In genomic region chr2:32895424-32895823, GRCh38 we compare ENCODE assay signal across 17 cellular contexts. TPM values are rescaled to one million over a fixed set of nuclear protein-coding genes. Genes with fewer than 3 reads are reported as not detected.
DNase-seq lines count a peak whose midpoint lies in the region; ATAC-seq, FAIRE-seq and TF ChIP-seq lines count a peak whose summit lies in the region.
"Had no signal": no experiment of that assay in that cellular context is flagged by ENCODE, and none has a peak within 500 bp of the region (broad histone marks: within the 10 kb centered on the region; RNA-seq: fewer than 3 reads in every experiment).

No MANE protein-coding gene starts in this region.

- no peaks in the 10 kb centered on the region; the same call in 1 of the 2 replicates for H3K9me2 ChIP-seq in GM23248 (ENCODE audit: insufficient read depth)

- FAIRE-seq in K562 (lab: Jason Lieb, UNC), result no peak
- FAIRE-seq: A204.1, G401.6, GM12891, H54 had no signal

- ATAC-seq in K562 (no peak), GM21737 (IDR thresholded peaks at IDR 0.05; ENCODE audit: unreplicated experiment) (no peak)
- ATAC-seq: HCT116 had no signal

- TF ChIP-seq EP300 in K562 (IDR thresholded peaks at IDR 0.05; ENCODE audit: low read length), result no peak

- H3K4me1 ChIP-seq in GM23248 (ENCODE audit: insufficient read depth), result no peaks in the 10 kb centered on the region
- H3K4me1 ChIP-seq in K562 (replicated peaks in 1 of 2; ENCODE audit: control insufficient read depth in 2 of 2, insufficient read depth in 2 of 2, low read length in 2 of 2), result peaks cover 3 to 18% of the 10 kb centered on the region in 2 experiments; a peak in 3 of 5 replicates

- H3K4me2 ChIP-seq in GM23248 (ENCODE audit: unreplicated experiment) (no peak overlapping the region), K562 (ENCODE audit: insufficient read depth, low read length) (no peak overlapping the region)

- DNase-seq in AG10803 (ENCODE audit: low read depth), result peak; percentile 22
- DNase-seq in GM23248, result peak; percentile 2
- no peak for DNase-seq in K562 (ENCODE audit: extremely low read depth in 1 of 4, low spot score in 3 of 4)
- no peak for DNase-seq in nephron progenitor cell
- DNase-seq in coronary artery (ENCODE audit: low spot score), result no peak
- no peak for DNase-seq in NCI-H1930 (lab: John Stamatoyannopoulos, UW)
- DNase-seq: DMS 273 treated with DMSO at 0.1 percent for 48 hours, EL, IMR-90, KG1 had no signal

- H3K4me3 Mint-ChIP-seq in nephron progenitor cell, result no peak overlapping the region
- H3K4me3 Mint-ChIP-seq: CD14-positive monocyte had no signal

- H3K9me3 ChIP-seq in GM23248 (ENCODE audit: low read depth) (no peaks in the 10 kb centered on the region), K562 (replicated peaks; ENCODE audit: control insufficient read depth, insufficient read depth, low read depth, low read length) (no peaks in the 10 kb centered on the region)

- H3K36me3 ChIP-seq in GM23248 (ENCODE audit: low read depth), result no peaks in the 10 kb centered on the region
- H3K36me3 ChIP-seq in K562 (ENCODE audit: control insufficient read depth, insufficient read depth, low read length), result no peaks in the 10 kb centered on the region

- H3K79me2 ChIP-seq in GM23248 (ENCODE audit: insufficient read depth) (no peaks in the 10 kb centered on the region), K562 (ENCODE audit: control insufficient read depth, insufficient read depth, low read length) (no peaks in the 10 kb centered on the region)

- H3F3A ChIP-seq in GM23248 (ENCODE audit: insufficient read depth), result no peaks in the 10 kb centered on the region

- H3K27ac ChIP-seq in GM23248, result no peak overlapping the region
- H3K27ac ChIP-seq in K562 (ENCODE audit: extremely low read depth, low read depth, low read length), result no peak overlapping the region
- no peak overlapping the region for H3K27ac ChIP-seq in coronary artery

- H4K20me1 ChIP-seq in GM23248 (ENCODE audit: insufficient read depth) (no peaks in the 10 kb centered on the region), K562 (replicated peaks; ENCODE audit: control insufficient read depth, insufficient read depth, low read length) (no peaks in the 10 kb centered on the region)

- no peaks in the 10 kb centered on the region for H3K4me1 Mint-ChIP-seq in nephron progenitor cell
- H3K4me1 Mint-ChIP-seq: CD14-positive monocyte had no signal

- H2AFZ ChIP-seq in GM23248, result no peak overlapping the region
- H2AFZ ChIP-seq in K562 (ENCODE audit: low read depth, low read length), result 0 out of 2 replicates have a peak overlapping the region, but pooled peaks have one; percentile 24

- TF ChIP-seq POLR2A in K562 (conservative IDR thresholded peaks at IDR 0.05), result no peak

- no peak for TF ChIP-seq RAD21 in K562 (CRISPR knock-in tag; conservative IDR thresholded peaks at IDR 0.05 in 1 of 2, IDR thresholded peaks at IDR 0.05 in 1 of 2)

- TF ChIP-seq CTCF in AG10803 (conservative IDR thresholded peaks at IDR 0.05; ENCODE audit: low read length) (no peak), K562 (IDR thresholded peaks at IDR 0.05 in 2 of 3, conservative IDR thresholded peaks at IDR 0.05 in 1 of 3; ENCODE audit: insufficient read depth in 2 of 3, low read depth in 1 of 3, low read length in 3 of 3) (no peak), nephron progenitor cell (IDR thresholded peaks at IDR 0.05) (no peak), coronary artery (IDR thresholded peaks at IDR 0.05) (no peak)

- H3K27ac Mint-ChIP-seq in nephron progenitor cell, result peak overlapping the region; percentile 20

- POLR2A ChIA-PET in K562 (lab: Yijun Ruan, JAX), result interaction anchor here (0.8 to 1.0 kb wide), 2 partner anchors 9 to 71 kb away, joined by 3 read pairs; no protein-coding TSS in a partner anchor

- H3K4me3 ChIP-seq in AG10803 (ENCODE audit: low read length) (no peak overlapping the region), GM23248 (no peak overlapping the region), K562 (no peak overlapping the region), coronary artery (no peak overlapping the region)

- H3K27me3 ChIP-seq in GM23248 (replicated peaks; ENCODE audit: insufficient read depth) (peaks cover 21% of the 10 kb centered on the region; the same call in 1 of the 2 replicates), K562 (ENCODE audit: control insufficient read depth in 2 of 2, insufficient read depth in 2 of 2, low read length in 2 of 2) (peaks cover 0 to 2% of the 10 kb centered on the region in 2 experiments; a peak in 1 of 5 replicates)

- H3K9me3 Mint-ChIP-seq in nephron progenitor cell, result peaks cover 16% of the 10 kb centered on the region

- no TSS peak for BruUV-seq in K562 (replicated peaks; lab: Mats Ljungman, UMichigan)

- no peak overlapping the region for H3K9ac ChIP-seq in GM23248
- H3K9ac ChIP-seq in K562 (ENCODE audit: insufficient read depth in 1 of 2, low read depth in 2 of 2, low read length in 2 of 2), result no peak overlapping the region

- H3K36me3 Mint-ChIP-seq in nephron progenitor cell (ENCODE audit: low read depth), result peaks cover 4% of the 10 kb centered on the region
- H3K36me3 Mint-ChIP-seq: CD14-positive monocyte had no signal

- 85 to 91% methylated on average over 1 of the region's 1 CpG for WGBS in GM23248 (ENCODE audit: low coverage in 1 of 2, low lambda C conversion rate in 2 of 2, missing lambda C conversion rate in 2 of 2), 2 experiments
- WGBS in K562 (ENCODE audit: insufficient coverage, low coverage, missing lambda C conversion rate), result 80% methylated on average over 1 of the region's 1 CpG

- intact Hi-C loops in K562 (cut with micrococcal nuclease), result no loop called here

- CTCF ChIA-PET in K562 (lab: Yijun Ruan, JAX; ENCODE audit: low intra/inter-chr PET ratio), result no interaction called here

- no peaks in the 10 kb centered on the region for H3K9me1 ChIP-seq in K562 (ENCODE audit: control insufficient read depth, insufficient read depth, low read length)

- H3K27me3 Mint-ChIP-seq in nephron progenitor cell (ENCODE audit: low read depth, poor library complexity), result peaks cover 6% of the 10 kb centered on the region

- in situ Hi-C loops in GM23248 (cut with MboI) (no loop called here), K562 (cut with MboI) (no loop called here)

TF ChIP-seq in K562, 482 proteins besides CTCF, POLR2A, EP300 and RAD21 (continues in another document):
- TF ChIP-seq KDM4B (IDR thresholded peaks at IDR 0.05; ENCODE audit: borderline replicate concordance in 2 of 2, low read depth in 1 of 2) (no peak), TCF7L2 (IDR thresholded peaks at IDR 0.05; ENCODE audit: low read depth, low read length) (no peak), NKRF (IDR thresholded peaks at IDR 0.05; ENCODE audit: borderline replicate concordance) (no peak), ETV5 (CRISPR knock-in tag; IDR thresholded peaks at IDR 0.05; ENCODE audit: low read depth) (no peak), ZNF280B (CRISPR knock-in tag; IDR thresholded peaks at IDR 0.05) (no peak), EP400 (IDR thresholded peaks at IDR 0.05) (no peak), ZNF699 (CRISPR knock-in tag; IDR thresholded peaks at IDR 0.05; ENCODE audit: insufficient replicate concordance) (no peak)

RNA-seq across cellular contexts. Expression of gene LTBP1, which starts 51.3 kb away (rescaled TPM):
- total RNA-seq in GM23248 (2014; rRNA removed; shearing (Covaris generic)), result 198 and 211 TPM in 2 replicates
- 154 and 157 TPM in 2 replicates for polyA plus RNA-seq in GM23248 (2016; fragmentation: Nextera tagmentation; extraction: Ambion mirVana)
- total RNA-seq in K562 (2011; cell fraction: chromatin; rRNA removed; ENCODE audit: low replicate concordance), result 48.1 and 65.2 TPM in 2 replicates
- 41.1 and 45.5 TPM in 2 replicates for total RNA-seq in K562 (2011; cell fraction: nucleolus; rRNA removed)
- total RNA-seq in K562 (2011; cell fraction: nucleoplasm; rRNA removed), result 41.8 and 50.5 TPM in 2 replicates
- 8.2 and 10.4 TPM in 2 replicates for total RNA-seq in K562 (2014; rRNA removed)
- 7.9 and 8.5 TPM in 2 replicates for total RNA-seq in K562 (2014; rRNA removed; fragmentation: Illumina TruSeq; extraction: Trizol)
- 3.6 and 3.8 TPM in 2 replicates for total RNA-seq in K562 (2015; rRNA removed; fragmentation: Illumina TruSeq; extraction: Trizol)
- total RNA-seq in K562 (2021), result 12.8 and 13.6 TPM in 2 replicates
- 12.2 and 16.4 TPM in 2 replicates for polyA plus RNA-seq in K562 (2011; rRNA removed)
- 11.4 and 13.9 TPM in 2 replicates for polyA plus RNA-seq in K562 (2011; cell fraction: cytosol; rRNA removed)
- 9.9 and 15.8 TPM in 2 replicates for polyA plus RNA-seq in K562 (2011; cell fraction: nucleus; rRNA removed)
- 6.6 and 7.6 TPM in 2 replicates for polyA plus RNA-seq in K562 (2012)
- 9.7 and 12.0 TPM in 2 replicates for polyA plus RNA-seq in K562 (2014; fragmentation: Illumina TruSeq; extraction: Trizol)
- polyA plus RNA-seq in K562 (2014; fragmentation: Nextera tagmentation; extraction: Ambion mirVana), result 1 to 10 TPM; 4.3 to 5.2 TPM
- polyA plus RNA-seq in K562 (2014; rRNA removed), result 6.7 and 7.0 TPM in 2 replicates
- 39.9 and 55.1 TPM in 2 replicates for polyA minus RNA-seq in K562 (2011; rRNA and poly(A)+ RNA removed)
- polyA minus RNA-seq in K562 (2011; cell fraction: cytosol; rRNA and poly(A)+ RNA removed), result 19.4 and 29.2 TPM in 2 replicates
- polyA minus RNA-seq in K562 (2011; cell fraction: nucleus; rRNA and poly(A)+ RNA removed), result 15.8 and 17.2 TPM in 2 replicates

Comparison
In these comparisons a context has a peak if more than half of its experiments do, and no peak if none do; other contexts are left out.
1. DNase-seq: peak in AG10803 (single experiment) and GM23248 (single experiment); none in K562 (0 of 4), nephron progenitor cell (single experiment), coronary artery (single experiment) and NCI-H1930 (0 of 2).